ENCODE assay signal across 1 cellular context in the genomic region with DNA sequence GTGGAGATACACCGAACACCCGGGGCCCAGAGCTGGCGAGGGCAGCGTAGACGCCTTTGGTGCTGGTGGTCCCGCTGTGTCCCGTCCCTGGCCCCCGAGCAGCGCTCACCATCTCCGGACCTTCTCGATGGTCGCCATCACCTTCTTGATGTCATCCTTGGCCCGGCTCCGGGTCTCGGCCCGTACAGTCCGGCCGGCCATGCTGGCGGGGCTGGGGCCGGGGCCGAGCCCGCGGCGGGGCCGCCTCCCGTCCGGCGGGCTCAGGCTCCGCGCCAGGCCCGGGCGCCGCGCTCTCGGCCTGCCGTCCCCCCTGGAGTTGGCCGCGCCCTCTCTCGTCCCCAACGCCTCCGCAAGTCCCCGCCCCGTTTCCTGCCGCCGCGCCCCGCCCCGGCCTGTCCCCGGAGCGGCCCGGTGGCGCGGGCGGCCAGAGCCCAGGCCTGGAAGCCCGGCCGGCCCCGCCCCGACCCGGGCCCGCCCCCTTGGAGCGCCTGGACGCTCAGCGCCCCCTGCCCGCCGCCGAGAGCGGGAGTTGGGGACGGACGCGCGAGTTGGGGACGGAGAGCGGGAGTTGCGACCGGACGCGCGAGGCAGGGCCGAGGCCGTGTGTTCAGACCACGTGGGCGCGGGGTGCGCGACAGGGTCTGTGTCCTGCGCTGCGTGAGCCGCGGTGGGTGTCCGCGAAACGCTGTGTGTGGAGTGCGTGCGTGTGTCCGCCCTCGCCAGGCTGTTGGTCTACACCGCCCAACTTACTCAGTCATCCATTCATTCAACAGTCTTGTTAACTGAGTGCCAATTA.
TF ChIP-seq lines count a peak whose summit lies in the region.

TSS of gene BCL7C (minus strand) at position 334 of the 796 bp plus-strand sequence. CDS start at position 201, 133 bp downstream.

TF ChIP-seq in K562, 482 proteins besides CTCF, POLR2A, EP300 and RAD21 (continued from another document and continues in another):
- TF ChIP-seq ZNF583 (CRISPR knock-in tag; IDR thresholded peaks at IDR 0.05) (peak; percentile 78; the same call in 1 of the 2 replicates), ZNF232 (CRISPR knock-in tag; IDR thresholded peaks at IDR 0.05) (peak; percentile 90; the same call in 1 of the 2 replicates), SMARCB1 (IDR thresholded peaks at IDR 0.05; ENCODE audit: insufficient read length, low read depth) (no peak), ZBED1 (IDR thresholded peaks at IDR 0.05) (no peak), BDP1 (IDR thresholded peaks at IDR 0.05; ENCODE audit: insufficient read depth, insufficient read length) (no peak), SRSF9 (IDR thresholded peaks at IDR 0.05; ENCODE audit: borderline replicate concordance, low read depth, low read length) (no peak), GMEB1 (CRISPR knock-in tag; IDR thresholded peaks at IDR 0.05) (peak; percentile 43; the same call in 1 of the 2 replicates), NCOA1 (IDR thresholded peaks at IDR 0.05; ENCODE audit: low read depth) (no peak), NFYB (IDR thresholded peaks at IDR 0.05; ENCODE audit: extremely low read depth, insufficient read length) (no peak), ZNF589 (CRISPR knock-in tag; IDR thresholded peaks at IDR 0.05; ENCODE audit: low read depth) (peak; percentile 90), ZNF41 (CRISPR knock-in tag; conservative IDR thresholded peaks at IDR 0.05) (no peak), MNT (conservative IDR thresholded peaks at IDR 0.05) (peak; percentile 89 to 94), PURB (CRISPR knock-in tag; IDR thresholded peaks at IDR 0.05; ENCODE audit: low read depth) (no peak), FOSL1 (tag; conservative IDR thresholded peaks at IDR 0.05) (0 out of 2 replicates have a peak, but pooled peaks have one; percentile 21), ESRRB (CRISPR knock-in tag; IDR thresholded peaks at IDR 0.05; ENCODE audit: borderline replicate concordance) (no peak), CAMTA2 (CRISPR knock-in tag; conservative IDR thresholded peaks at IDR 0.05) (no peak), ZNF785 (CRISPR knock-in tag; IDR thresholded peaks at IDR 0.05) (no peak), ARHGAP35 (IDR thresholded peaks at IDR 0.05; ENCODE audit: partially characterized antibody) (no peak), PHF21A (IDR thresholded peaks at IDR 0.05; ENCODE audit: borderline replicate concordance, low read depth) (no peak), SIN3A (IDR thresholded peaks at IDR 0.05; ENCODE audit: borderline replicate concordance in 2 of 2, control insufficient read depth in 1 of 2, low read depth in 2 of 2, low read length in 2 of 2) (peak; percentile 57 to 67; a peak in 1 of 4 replicates), ZNF512 (tag; IDR thresholded peaks at IDR 0.05) (no peak), ZNF280B (CRISPR knock-in tag; IDR thresholded peaks at IDR 0.05) (no peak), POLR2G (IDR thresholded peaks at IDR 0.05; ENCODE audit: low read depth, low read length) (peak; percentile 92), ZBTB7A (IDR thresholded peaks at IDR 0.05; ENCODE audit: borderline replicate concordance, control insufficient read depth, low read depth, low read length) (peak; percentile 2; the same call in 1 of the 2 replicates), NR2C1 (IDR thresholded peaks at IDR 0.05) (no peak), NR2C1 (tag; IDR thresholded peaks at IDR 0.05) (0 out of 2 replicates have a peak, but pooled peaks have one; percentile 24), BMI1 (IDR thresholded peaks at IDR 0.05; ENCODE audit: low read length) (no peak), MAFG (tag; conservative IDR thresholded peaks at IDR 0.05) (no peak), SREBF2 (CRISPR knock-in tag; IDR thresholded peaks at IDR 0.05) (no peak), ZFP30 (CRISPR knock-in tag; IDR thresholded peaks at IDR 0.05; ENCODE audit: borderline replicate concordance) (no peak), SMAD3 (CRISPR knock-in tag; conservative IDR thresholded peaks at IDR 0.05) (no peak), ADNP (tag; IDR thresholded peaks at IDR 0.05) (no peak), HES1 (IDR thresholded peaks at IDR 0.05; ENCODE audit: low read depth) (no peak), RB1 (IDR thresholded peaks at IDR 0.05; ENCODE audit: low read depth) (peak; percentile 95), CBX3 (IDR thresholded peaks at IDR 0.05; ENCODE audit: borderline replicate concordance in 1 of 2, low read length in 2 of 2) (peak in 1 of 2 experiments; percentile 97; a peak in 2 of 3 replicates), ZNF197 (CRISPR knock-in tag; IDR thresholded peaks at IDR 0.05; ENCODE audit: low read depth) (no peak), E2F8 (IDR thresholded peaks at IDR 0.05; ENCODE audit: low read depth, partially characterized antibody) (no peak), RBM34 (IDR thresholded peaks at IDR 0.05; ENCODE audit: borderline replicate concordance, insufficient read depth, low read length) (no peak), CREB1 (IDR thresholded peaks at IDR 0.05) (peak; percentile 46; the same call in 1 of the 2 replicates), CREB1 (CRISPR knock-in tag; IDR thresholded peaks at IDR 0.05) (peak; percentile 79), ZBTB5 (IDR thresholded peaks at IDR 0.05) (no peak), ZNF57 (CRISPR knock-in tag; IDR thresholded peaks at IDR 0.05) (peak; percentile 85), L3MBTL2 (IDR thresholded peaks at IDR 0.05) (peak; percentile 100)
- TF ChIP-seq, protein P1, sequence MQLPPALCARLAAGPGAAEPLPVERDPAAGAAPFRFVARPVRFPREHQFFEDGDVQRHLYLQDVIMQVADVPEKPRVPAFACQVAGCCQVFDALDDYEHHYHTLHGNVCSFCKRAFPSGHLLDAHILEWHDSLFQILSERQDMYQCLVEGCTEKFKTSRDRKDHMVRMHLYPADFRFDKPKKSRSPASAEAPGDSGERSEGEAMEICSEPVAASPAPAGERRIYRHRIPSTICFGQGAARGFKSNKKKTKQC (CRISPR knock-in tag; IDR thresholded peaks at IDR 0.05): peak; percentile 99
- TF ChIP-seq, protein P2, sequence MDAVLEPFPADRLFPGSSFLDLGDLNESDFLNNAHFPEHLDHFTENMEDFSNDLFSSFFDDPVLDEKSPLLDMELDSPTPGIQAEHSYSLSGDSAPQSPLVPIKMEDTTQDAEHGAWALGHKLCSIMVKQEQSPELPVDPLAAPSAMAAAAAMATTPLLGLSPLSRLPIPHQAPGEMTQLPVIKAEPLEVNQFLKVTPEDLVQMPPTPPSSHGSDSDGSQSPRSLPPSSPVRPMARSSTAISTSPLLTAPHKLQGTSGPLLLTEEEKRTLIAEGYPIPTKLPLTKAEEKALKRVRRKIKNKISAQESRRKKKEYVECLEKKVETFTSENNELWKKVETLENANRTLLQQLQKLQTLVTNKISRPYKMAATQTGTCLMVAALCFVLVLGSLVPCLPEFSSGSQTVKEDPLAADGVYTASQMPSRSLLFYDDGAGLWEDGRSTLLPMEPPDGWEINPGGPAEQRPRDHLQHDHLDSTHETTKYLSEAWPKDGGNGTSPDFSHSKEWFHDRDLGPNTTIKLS (IDR thresholded peaks at IDR 0.05; ENCODE audit: borderline replicate concordance, low read depth): peak; percentile 62; the same call in 1 of the 2 replicates
- TF ChIP-seq, protein P3, sequence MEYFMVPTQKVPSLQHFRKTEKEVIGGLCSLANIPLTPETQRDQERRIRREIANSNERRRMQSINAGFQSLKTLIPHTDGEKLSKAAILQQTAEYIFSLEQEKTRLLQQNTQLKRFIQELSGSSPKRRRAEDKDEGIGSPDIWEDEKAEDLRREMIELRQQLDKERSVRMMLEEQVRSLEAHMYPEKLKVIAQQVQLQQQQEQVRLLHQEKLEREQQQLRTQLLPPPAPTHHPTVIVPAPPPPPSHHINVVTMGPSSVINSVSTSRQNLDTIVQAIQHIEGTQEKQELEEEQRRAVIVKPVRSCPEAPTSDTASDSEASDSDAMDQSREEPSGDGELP (CRISPR knock-in tag; IDR thresholded peaks at IDR 0.05; ENCODE audit: borderline replicate concordance): peak; percentile 94
- TF ChIP-seq, protein P4, sequence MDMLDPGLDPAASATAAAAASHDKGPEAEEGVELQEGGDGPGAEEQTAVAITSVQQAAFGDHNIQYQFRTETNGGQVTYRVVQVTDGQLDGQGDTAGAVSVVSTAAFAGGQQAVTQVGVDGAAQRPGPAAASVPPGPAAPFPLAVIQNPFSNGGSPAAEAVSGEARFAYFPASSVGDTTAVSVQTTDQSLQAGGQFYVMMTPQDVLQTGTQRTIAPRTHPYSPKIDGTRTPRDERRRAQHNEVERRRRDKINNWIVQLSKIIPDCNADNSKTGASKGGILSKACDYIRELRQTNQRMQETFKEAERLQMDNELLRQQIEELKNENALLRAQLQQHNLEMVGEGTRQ (CRISPR knock-in tag; IDR thresholded peaks at IDR 0.05): peak; percentile 84
